In the genomic region with DNA sequence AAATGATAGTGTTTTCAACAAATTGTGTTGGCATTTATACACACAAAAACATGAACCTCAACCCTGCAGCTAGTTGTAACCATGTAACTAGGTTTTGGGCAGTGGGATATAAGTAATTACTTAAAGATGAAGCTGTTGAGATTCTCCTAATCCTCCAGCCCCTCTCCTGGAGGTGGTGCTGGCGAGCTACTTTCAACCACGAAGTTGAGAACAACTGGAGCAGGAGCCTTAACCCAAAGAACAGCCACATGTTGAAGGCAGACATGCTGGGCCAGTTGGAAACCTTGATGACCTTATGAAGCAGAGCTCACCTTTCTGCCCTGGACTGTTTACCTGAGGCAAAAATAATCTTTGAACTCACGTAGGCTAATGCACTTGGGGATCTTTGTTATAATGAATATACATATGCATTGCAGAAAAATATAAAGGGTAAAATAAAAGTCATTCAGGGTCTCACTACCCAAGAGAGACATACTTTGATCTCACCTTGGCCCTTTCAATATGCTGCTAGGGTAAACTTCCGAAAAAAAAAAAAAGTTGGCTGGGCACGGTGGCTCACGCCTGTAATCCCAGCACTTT, we compare ENCODE assay signal across 8 cellular contexts.
DNase-seq lines count a peak whose midpoint lies in the region; ATAC-seq and TF ChIP-seq lines count a peak whose summit lies in the region.

No MANE protein-coding gene starts in this region.

- ATAC-seq in upper lobe of right lung (peak; percentile 89), GM21825 (IDR thresholded peaks at IDR 0.05; ENCODE audit: unreplicated experiment) (no peak), GM19324 (IDR thresholded peaks at IDR 0.05; ENCODE audit: low FRiP score, unreplicated experiment) (no peak)

- no peaks in the 10 kb centered on the region for H3K4me1 ChIP-seq in upper lobe of right lung

- intact Hi-C loops in upper lobe of right lung (cut with DNase I), result no loop called here

- H3K9me3 ChIP-seq in upper lobe of right lung, result no peaks in the 10 kb centered on the region

- no peaks in the 10 kb centered on the region for H3K36me3 ChIP-seq in upper lobe of right lung

- H3K27me3 Mint-ChIP-seq in chondrocyte (ENCODE audit: low read depth), result peaks cover 3% of the 10 kb centered on the region

- peaks cover 15% of the 10 kb centered on the region for H3K4me1 Mint-ChIP-seq in chondrocyte (ENCODE audit: low read depth)

- no peak overlapping the region for H3K4me3 Mint-ChIP-seq in chondrocyte (ENCODE audit: unreplicated experiment)

- DNase-seq in AG09309 (ENCODE audit: low read depth) (no peak), HEK293T (ENCODE audit: extremely low spot score) (peak; percentile 27), T follicular helper cell (ENCODE audit: low read depth) (peak; percentile 5), chondrocyte (ENCODE audit: low spot score) (no peak), lung microvascular endothelial cell (ENCODE audit: low read depth in 2 of 2) (peak; percentile 83 to 85), upper lobe of right lung (peak; percentile 75)

- CTCF ChIA-PET in HEK293T (lab: Yijun Ruan, JAX), result interaction anchor here (1.0 to 1.2 kb wide), 2 partner anchors 253 to 255 kb away, joined by 3 to 5 read pairs; no protein-coding TSS in a partner anchor

- no peak overlapping the region for H3K27ac Mint-ChIP-seq in chondrocyte (ENCODE audit: unreplicated experiment)

- H3K4me3 ChIP-seq in AG09309 (ENCODE audit: control insufficient read depth, low read depth, low read length), result no peak overlapping the region
- H3K4me3 ChIP-seq in upper lobe of right lung, result no peak overlapping the region

- H3K27me3 ChIP-seq in upper lobe of right lung, result no peaks in the 10 kb centered on the region

- POLR2A ChIA-PET in HEK293T (lab: Yijun Ruan, JAX), result no interaction called here

- H3K27ac ChIP-seq in upper lobe of right lung, result no peak overlapping the region

- peaks cover 3% of the 10 kb centered on the region for H3K9me3 Mint-ChIP-seq in chondrocyte (ENCODE audit: low read depth)

- TF ChIP-seq CTCF in AG09309 (IDR thresholded peaks at IDR 0.05; ENCODE audit: control insufficient read depth, insufficient read depth, low read depth, low read length, missing control alignments) (peak; percentile 89), chondrocyte (IDR thresholded peaks at IDR 0.05) (peak; percentile 90), upper lobe of right lung (IDR thresholded peaks at IDR 0.05) (peak; percentile 62)

- peaks cover 2% of the 10 kb centered on the region for H3K36me3 Mint-ChIP-seq in chondrocyte (ENCODE audit: low read depth)

TF ChIP-seq in HEK293T, 16 proteins besides CTCF, POLR2A, EP300 and RAD21:
- TF ChIP-seq TARDBP (IDR thresholded peaks at IDR 0.05) (no peak), HDGF (IDR thresholded peaks at IDR 0.05; ENCODE audit: borderline replicate concordance) (no peak), SUZ12 (IDR thresholded peaks at IDR 0.05) (no peak), FOXM1 (IDR thresholded peaks at IDR 0.05; ENCODE audit: borderline replicate concordance) (no peak), BHLHE40 (IDR thresholded peaks at IDR 0.05; ENCODE audit: borderline replicate concordance) (no peak), FOXK2 (IDR thresholded peaks at IDR 0.05) (no peak), ZNF384 (IDR thresholded peaks at IDR 0.05) (no peak), ARNT (IDR thresholded peaks at IDR 0.05) (no peak), FOXA1 (IDR thresholded peaks at IDR 0.05) (no peak), NFRKB (IDR thresholded peaks at IDR 0.05) (no peak), L3MBTL2 (conservative IDR thresholded peaks at IDR 0.05) (no peak), CTBP1 (IDR thresholded peaks at IDR 0.05; ENCODE audit: borderline replicate concordance) (no peak), LEF1 (IDR thresholded peaks at IDR 0.05; ENCODE audit: borderline replicate concordance) (no peak), ELF4 (IDR thresholded peaks at IDR 0.05) (no peak), SP1 (IDR thresholded peaks at IDR 0.05) (no peak)
- TF ChIP-seq, protein P1, sequence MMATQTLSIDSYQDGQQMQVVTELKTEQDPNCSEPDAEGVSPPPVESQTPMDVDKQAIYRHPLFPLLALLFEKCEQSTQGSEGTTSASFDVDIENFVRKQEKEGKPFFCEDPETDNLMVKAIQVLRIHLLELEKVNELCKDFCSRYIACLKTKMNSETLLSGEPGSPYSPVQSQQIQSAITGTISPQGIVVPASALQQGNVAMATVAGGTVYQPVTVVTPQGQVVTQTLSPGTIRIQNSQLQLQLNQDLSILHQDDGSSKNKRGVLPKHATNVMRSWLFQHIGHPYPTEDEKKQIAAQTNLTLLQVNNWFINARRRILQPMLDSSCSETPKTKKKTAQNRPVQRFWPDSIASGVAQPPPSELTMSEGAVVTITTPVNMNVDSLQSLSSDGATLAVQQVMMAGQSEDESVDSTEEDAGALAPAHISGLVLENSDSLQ (IDR thresholded peaks at IDR 0.05), result no peak

Comparison
In these comparisons a context has a peak if more than half of its experiments do, and no peak if none do; other contexts are left out.
1. DNase-seq: peak in HEK293T (single experiment), T follicular helper cell (single experiment), lung microvascular endothelial cell (2 of 2) and upper lobe of right lung (single experiment); none in AG09309 (single experiment) and chondrocyte (single experiment).
2. Peak in every context shown above with its lines, with median percentiles within 50 percentile points of each other: CTCF ChIP-seq.